In genomic region chr9:33721674-33722358, GRCh38 we compare ENCODE assay signal across 8 cellular contexts.
A peak's percentile ranks its signal among the peaks of the same experiment; 100 is the strongest.
DNase-seq lines count a peak whose midpoint lies in the region; ATAC-seq and TF ChIP-seq lines count a peak whose summit lies in the region.

No MANE protein-coding gene starts in this region.

- no peaks in the 10 kb centered on the region; the same call in 2 of the 3 replicates for H3K4me1 Mint-ChIP-seq in GM23338

- H3K27ac Mint-ChIP-seq in GM23338 = no peak overlapping the region

- H3K27me3 Mint-ChIP-seq in GM23338 (ENCODE audit: insufficient read depth, low read depth, poor library complexity) = peaks cover 23% of the 10 kb centered on the region

- peak; percentile 71 for DNase-seq in DMS153 (lab: John Stamatoyannopoulos, UW)
- DNase-seq in GM23338 (ENCODE audit: low spot score) = peak; percentile 93
- DNase-seq in NAMALWA (ENCODE audit: low spot score) = peak; percentile 82
- peak; percentile 87 for DNase-seq in activated naive CD4-positive, alpha-beta T cell treated with Interleukin-2 at 50 U/mL for 16 hours
- peak; percentile 62 to 96 (median 87) for DNase-seq in head of caudate nucleus
- peak; percentile 63 to 97 (median 86) for DNase-seq in posterior cingulate gyrus
- peak; percentile 91 for DNase-seq in upper lobe of right lung

- H3K36me3 Mint-ChIP-seq in GM23338 (ENCODE audit: low read depth) = no peaks in the 10 kb centered on the region

- H3K9me3 Mint-ChIP-seq in GM23338 = peaks cover 12% of the 10 kb centered on the region

- H2AFZ ChIP-seq in GM23338 = peak overlapping the region; percentile 98

- H3K36me3 ChIP-seq in GM23338 (ENCODE audit: insufficient read depth) (no peaks in the 10 kb centered on the region), upper lobe of right lung (no peaks in the 10 kb centered on the region)

- peak; percentile 95 to 100 for TF ChIP-seq CTCF in GM23338 (conservative IDR thresholded peaks at IDR 0.05; ENCODE audit: low read depth in 2 of 2)
- peak; percentile 100 for TF ChIP-seq CTCF in upper lobe of right lung (IDR thresholded peaks at IDR 0.05)

- H3K4me3 ChIP-seq in GM23338 (no peak overlapping the region), upper lobe of right lung (no peak overlapping the region)

- peaks cover 8% of the 10 kb centered on the region for H3K27me3 ChIP-seq in GM23338 (ENCODE audit: insufficient read depth)
- H3K27me3 ChIP-seq in upper lobe of right lung = no peaks in the 10 kb centered on the region

- H3K9me2 ChIP-seq in GM23338 (ENCODE audit: insufficient read depth) = no peaks in the 10 kb centered on the region

- H3K4me2 ChIP-seq in GM23338 = no peak overlapping the region; the same call in 1 of the 2 replicates

- H3K4me3 Mint-ChIP-seq in GM23338 = no peak overlapping the region

- H3F3A ChIP-seq in GM23338 (replicated peaks; ENCODE audit: low read depth) = no peaks in the 10 kb centered on the region

- H3K4me1 ChIP-seq in GM23338 (ENCODE audit: insufficient read depth) (no peaks in the 10 kb centered on the region; the same call in 1 of the 2 replicates), upper lobe of right lung (no peaks in the 10 kb centered on the region)

- intact Hi-C loops in head of caudate nucleus (cut with DNase I) = loop anchor here (1.0 kb wide), 1 partner anchor 98 kb away; no protein-coding TSS in a partner anchor
- intact Hi-C loops in posterior cingulate gyrus (cut with DNase I) = loop anchor here (1.0 kb wide), 1 partner anchor 98 kb away; no protein-coding TSS in a partner anchor
- intact Hi-C loops in upper lobe of right lung (cut with DNase I) = loop anchor here (5.0 kb wide), 1 partner anchor 100 kb away; no protein-coding TSS in a partner anchor

- H4K20me1 ChIP-seq in GM23338 (replicated peaks; ENCODE audit: insufficient read depth) = no peaks in the 10 kb centered on the region

- H3K9me3 ChIP-seq in upper lobe of right lung = no peaks in the 10 kb centered on the region

- no peaks in the 10 kb centered on the region for H3K79me2 ChIP-seq in GM23338 (replicated peaks; ENCODE audit: insufficient read depth)

- H3K27ac ChIP-seq in GM23338 (ENCODE audit: low read depth) (no peak overlapping the region), upper lobe of right lung (no peak overlapping the region)

- peak; percentile 89 for ATAC-seq in GM23338
- peak; percentile 87 for ATAC-seq in SK-N-SH treated with all-trans-retinoic acid at 6 μM for 48 hours
- peak; percentile 98 for ATAC-seq in upper lobe of right lung

TF ChIP-seq in GM23338, 12 proteins besides CTCF, POLR2A, EP300 and RAD21:
- TF ChIP-seq NANOG (IDR thresholded peaks at IDR 0.05; ENCODE audit: borderline replicate concordance) = peak; percentile 28; the same call in 1 of the 2 replicates
- TF ChIP-seq CREB1 (CRISPR knock-in tag; IDR thresholded peaks at IDR 0.05; ENCODE audit: low read depth) = peak; percentile 48; the same call in 1 of the 2 replicates
- TF ChIP-seq, protein P1, sequence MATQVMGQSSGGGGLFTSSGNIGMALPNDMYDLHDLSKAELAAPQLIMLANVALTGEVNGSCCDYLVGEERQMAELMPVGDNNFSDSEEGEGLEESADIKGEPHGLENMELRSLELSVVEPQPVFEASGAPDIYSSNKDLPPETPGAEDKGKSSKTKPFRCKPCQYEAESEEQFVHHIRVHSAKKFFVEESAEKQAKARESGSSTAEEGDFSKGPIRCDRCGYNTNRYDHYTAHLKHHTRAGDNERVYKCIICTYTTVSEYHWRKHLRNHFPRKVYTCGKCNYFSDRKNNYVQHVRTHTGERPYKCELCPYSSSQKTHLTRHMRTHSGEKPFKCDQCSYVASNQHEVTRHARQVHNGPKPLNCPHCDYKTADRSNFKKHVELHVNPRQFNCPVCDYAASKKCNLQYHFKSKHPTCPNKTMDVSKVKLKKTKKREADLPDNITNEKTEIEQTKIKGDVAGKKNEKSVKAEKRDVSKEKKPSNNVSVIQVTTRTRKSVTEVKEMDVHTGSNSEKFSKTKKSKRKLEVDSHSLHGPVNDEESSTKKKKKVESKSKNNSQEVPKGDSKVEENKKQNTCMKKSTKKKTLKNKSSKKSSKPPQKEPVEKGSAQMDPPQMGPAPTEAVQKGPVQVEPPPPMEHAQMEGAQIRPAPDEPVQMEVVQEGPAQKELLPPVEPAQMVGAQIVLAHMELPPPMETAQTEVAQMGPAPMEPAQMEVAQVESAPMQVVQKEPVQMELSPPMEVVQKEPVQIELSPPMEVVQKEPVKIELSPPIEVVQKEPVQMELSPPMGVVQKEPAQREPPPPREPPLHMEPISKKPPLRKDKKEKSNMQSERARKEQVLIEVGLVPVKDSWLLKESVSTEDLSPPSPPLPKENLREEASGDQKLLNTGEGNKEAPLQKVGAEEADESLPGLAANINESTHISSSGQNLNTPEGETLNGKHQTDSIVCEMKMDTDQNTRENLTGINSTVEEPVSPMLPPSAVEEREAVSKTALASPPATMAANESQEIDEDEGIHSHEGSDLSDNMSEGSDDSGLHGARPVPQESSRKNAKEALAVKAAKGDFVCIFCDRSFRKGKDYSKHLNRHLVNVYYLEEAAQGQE (IDR thresholded peaks at IDR 0.05; ENCODE audit: unreplicated experiment) = no peak

TF ChIP-seq in SK-N-SH treated with all-trans-retinoic acid at 6 μM for 48 hours, 23 proteins besides CTCF, POLR2A, EP300 and RAD21:
- TF ChIP-seq PPARA (CRISPR knock-in tag; IDR thresholded peaks at IDR 0.05; ENCODE audit: borderline replicate concordance) (no peak), TCF4 (CRISPR knock-in tag; IDR thresholded peaks at IDR 0.05; ENCODE audit: borderline replicate concordance) (peak; percentile 83), POU6F1 (CRISPR knock-in tag; IDR thresholded peaks at IDR 0.05; ENCODE audit: borderline replicate concordance, low read depth) (no peak), CREB5 (CRISPR knock-in tag; IDR thresholded peaks at IDR 0.05; ENCODE audit: low read depth) (no peak)
